In the genomic region with DNA sequence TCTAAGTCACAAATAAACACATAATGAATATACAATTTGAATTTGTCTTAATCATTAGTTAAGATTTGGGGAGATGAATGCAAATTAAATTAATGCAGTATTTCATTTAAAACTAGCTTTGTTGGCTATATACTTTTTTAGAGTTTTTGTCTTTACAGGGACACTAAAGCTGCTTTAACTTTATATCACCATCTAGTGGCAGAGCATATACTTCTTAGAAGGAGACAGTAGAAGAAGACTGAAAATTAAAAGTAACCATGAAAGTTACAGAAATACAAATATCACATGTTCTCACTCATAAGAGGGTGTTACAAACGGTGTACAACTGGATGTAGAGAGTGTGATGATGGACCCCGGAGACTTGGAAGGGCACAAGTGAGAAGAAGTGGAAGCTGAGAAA, we compare ENCODE assay signal across 9 cellular contexts.
DNase-seq lines count a peak whose midpoint lies in the region; ATAC-seq, FAIRE-seq and TF ChIP-seq lines count a peak whose summit lies in the region.
"Had no signal": no experiment of that assay in that cellular context is flagged by ENCODE, and none has a peak within 500 bp of the region (broad histone marks: within the 10 kb centered on the region; RNA-seq: fewer than 3 reads in every experiment).

No MANE protein-coding gene starts in this region.

- no peak overlapping the region for H2AFZ ChIP-seq in GM12878 (ENCODE audit: control insufficient read depth, low read depth, low read length)

- H3K4me1 ChIP-seq in heart left ventricle, result no peaks in the 10 kb centered on the region
- H3K4me1 ChIP-seq in right cardiac atrium (ENCODE audit: control insufficient read depth, insufficient read depth, low read length), result no peaks in the 10 kb centered on the region
- no peaks in the 10 kb centered on the region for H3K4me1 ChIP-seq in GM12878 (ENCODE audit: control insufficient read depth, insufficient read depth, low read length)
- H3K4me1 ChIP-seq in sigmoid colon, result no peaks in the 10 kb centered on the region

- H3K9ac ChIP-seq in GM12878 (ENCODE audit: control insufficient read depth, insufficient read depth, low read length), result no peak overlapping the region

- intact Hi-C loops in heart left ventricle (cut with DNase I) (loop anchor here in 8 of 10 donors (2.0 to 10.0 kb wide), 4 partner anchors 371 to 375 kb away; no protein-coding TSS in a partner anchor), right cardiac atrium (cut with DNase I) (loop anchor here in 1 of 4 donors (10.0 kb wide), 1 partner anchor 371 kb away; no protein-coding TSS in a partner anchor), GM12878 (cut with micrococcal nuclease; ENCODE audit: unreplicated experiment) (loop anchor here (1.0 to 10.0 kb wide), 4 partner anchors 131 to 373 kb away; no protein-coding TSS in a partner anchor), sigmoid colon (cut with DNase I) (no loop called here)

- no peak for FAIRE-seq in GM12878 (lab: Jason Lieb, UNC)

- BruUV-seq in GM12878 (replicated peaks; lab: Mats Ljungman, UMichigan), result no TSS peak

- H3K4me3 ChIP-seq in heart left ventricle (no peak overlapping the region), right cardiac atrium (ENCODE audit: low read length) (no peak overlapping the region), GM12878 (no peak overlapping the region), sigmoid colon (no peak overlapping the region)

- no peaks in the 10 kb centered on the region for H3K79me2 ChIP-seq in GM12878 (ENCODE audit: control insufficient read depth, insufficient read depth, low read length)

- in situ Hi-C loops in GM12878 (cut with MboI), result loop anchor here (10.0 kb wide), 1 partner anchor 371 kb away; no protein-coding TSS in a partner anchor

- H3K27ac Mint-ChIP-seq in type B pancreatic cell, result no peak overlapping the region
- H3K27ac Mint-ChIP-seq: T-helper 17 cell had no signal

- no peak for DNase-seq in heart left ventricle
- no peak for DNase-seq in right cardiac atrium
- peak; percentile 10 for DNase-seq in MV-4-11 (lab: John Stamatoyannopoulos, UW)
- no peak for DNase-seq in GM12878 (ENCODE audit: low read depth, low spot score)
- no peak for DNase-seq in type B pancreatic cell (ENCODE audit: extremely low spot score, unreplicated experiment)
- DNase-seq in activated CD8-positive, alpha-beta memory T cell treated with anti-CD3 and anti-CD28 coated beads, Interleukin-2, amount 50 U/mL, for 4 hours, result no peak
- DNase-seq in HK-2 (ENCODE audit: unreplicated experiment), result no peak
- DNase-seq in sigmoid colon, result no peak
- DNase-seq: T-helper 17 cell had no signal

- H3K36me3 ChIP-seq in heart left ventricle (no peaks in the 10 kb centered on the region), GM12878 (ENCODE audit: control insufficient read depth in 2 of 2, insufficient read depth in 2 of 2, low read length in 1 of 2) (no peaks in the 10 kb centered on the region), sigmoid colon (no peaks in the 10 kb centered on the region)

- H3K4me2 ChIP-seq in GM12878 (ENCODE audit: control insufficient read depth, insufficient read depth), result no peak overlapping the region

- no peaks in the 10 kb centered on the region for H3K36me3 Mint-ChIP-seq in type B pancreatic cell

- TF ChIP-seq EP300 in GM12878 (IDR thresholded peaks at IDR 0.05; ENCODE audit: borderline replicate concordance in 1 of 2, control insufficient read depth in 1 of 2, low read depth in 2 of 2, low read length in 2 of 2) (no peak), sigmoid colon (IDR thresholded peaks at IDR 0.05) (no peak)

- peaks cover 3% of the 10 kb centered on the region for H3K27me3 Mint-ChIP-seq in type B pancreatic cell
- H3K27me3 Mint-ChIP-seq: T-helper 17 cell had no signal

- RAD21 ChIA-PET in GM12878 (lab: Charles Lee; ENCODE audit: unreplicated experiment), result interaction anchor here (0.7 to 1.9 kb wide), 9 partner anchors 9 to 435 kb away, joined by 3 to 14 read pairs (median 3); no protein-coding TSS in a partner anchor

- no peaks in the 10 kb centered on the region for H3K27me3 ChIP-seq in heart left ventricle
- no peaks in the 10 kb centered on the region for H3K27me3 ChIP-seq in right cardiac atrium (ENCODE audit: control insufficient read depth, insufficient read depth)
- no peaks in the 10 kb centered on the region for H3K27me3 ChIP-seq in GM12878 (replicated peaks in 1 of 2; ENCODE audit: control insufficient read depth in 2 of 2, insufficient read depth in 2 of 2, low read length in 1 of 2)
- no peaks in the 10 kb centered on the region for H3K27me3 ChIP-seq in sigmoid colon

- SMC1A ChIA-PET in GM12878 (lab: Charles Lee; ENCODE audit: uncharacterized antibody, unreplicated experiment), result interaction anchor here (1.0 to 4.2 kb wide), 14 partner anchors 9 to 455 kb away, joined by 3 to 26 read pairs (median 4); no protein-coding TSS in a partner anchor

- 37 to 55% (median 44%) methylated on average over 2 of the region's 2 CpGs for WGBS in heart left ventricle, 4 donors
- WGBS in right cardiac atrium, result 49% methylated on average over 2 of the region's 2 CpGs
- WGBS in GM12878 (ENCODE audit: insufficient coverage, insufficient replicate concordance, low lambda C conversion rate, missing lambda C conversion rate), result 0% methylated on average over 2 of the region's 2 CpGs
- WGBS in sigmoid colon, 2 donors, result 58 to 59% methylated on average over 2 of the region's 2 CpGs

- POLR2A ChIA-PET in GM12878 (lab: Charles Lee), result no interaction called here

- H3K27ac ChIP-seq in heart left ventricle (no peak overlapping the region), right cardiac atrium (ENCODE audit: low read length) (no peak overlapping the region), GM12878 (ENCODE audit: control insufficient read depth, insufficient read depth) (no peak overlapping the region), sigmoid colon (no peak overlapping the region)

- TF ChIP-seq CTCF in heart left ventricle (IDR thresholded peaks at IDR 0.05) (peak in 9 of 12 donors; percentile 16 to 48 (median 34)), GM12878 (IDR thresholded peaks at IDR 0.05 in 2 of 3, conservative IDR thresholded peaks at IDR 0.05 in 1 of 3; ENCODE audit: control insufficient read depth in 2 of 3, extremely low read depth in 1 of 3, insufficient read depth in 1 of 3, low read depth in 3 of 3, low read length in 3 of 3) (peak in 2 of 3 experiments; percentile 33 to 34; a peak in 3 of 6 replicates), type B pancreatic cell (conservative IDR thresholded peaks at IDR 0.05) (peak; percentile 62), sigmoid colon (IDR thresholded peaks at IDR 0.05) (no peak)

- H3K4me1 Mint-ChIP-seq in type B pancreatic cell (ENCODE audit: unreplicated experiment), result no peaks in the 10 kb centered on the region
- H3K4me1 Mint-ChIP-seq: T-helper 17 cell had no signal

- H4K20me1 ChIP-seq in GM12878 (ENCODE audit: control insufficient read depth, insufficient read depth), result no peaks in the 10 kb centered on the region

- no peak overlapping the region for H3K4me3 Mint-ChIP-seq in type B pancreatic cell
- H3K4me3 Mint-ChIP-seq: T-helper 17 cell had no signal

- peak; percentile 66 for TF ChIP-seq RAD21 in GM12878 (IDR thresholded peaks at IDR 0.05; ENCODE audit: insufficient read depth, low read depth, low read length)

- ATAC-seq in heart left ventricle (no peak), right cardiac atrium (no peak), GM12878 (peak; percentile 75)
- ATAC-seq: T-helper 17 cell had no signal

- CTCF ChIA-PET in GM12878 (lab: Yijun Ruan, JAX), result interaction anchor here (0.6 to 2.1 kb wide), 20 partner anchors 10 to 1206 kb away, joined by 3 to 41 read pairs (median 4); no protein-coding TSS in a partner anchor

- TF ChIP-seq POLR2A in heart left ventricle (IDR thresholded peaks at IDR 0.05), result no peak
- TF ChIP-seq POLR2A in GM12878 (IDR thresholded peaks at IDR 0.05; ENCODE audit: low read depth, low read length), result no peak
- no peak for TF ChIP-seq POLR2A in sigmoid colon (IDR thresholded peaks at IDR 0.05)

- no peaks in the 10 kb centered on the region for H3K9me3 Mint-ChIP-seq in type B pancreatic cell

- H3K9me3 ChIP-seq in heart left ventricle (no peaks in the 10 kb centered on the region), right cardiac atrium (ENCODE audit: control insufficient read depth, low read length) (no peaks in the 10 kb centered on the region), GM12878 (replicated peaks; ENCODE audit: control insufficient read depth, insufficient read depth, low read length) (no peaks in the 10 kb centered on the region; the same call in 2 of the 3 replicates), sigmoid colon (no peaks in the 10 kb centered on the region)

TF ChIP-seq in GM12878, 131 proteins besides CTCF, POLR2A, EP300 and RAD21:
- TF ChIP-seq ZSCAN29 (IDR thresholded peaks at IDR 0.05), result no peak
- peak; percentile 74; the same call in 1 of the 2 replicates for TF ChIP-seq SMC3 (IDR thresholded peaks at IDR 0.05; ENCODE audit: borderline replicate concordance, low read length)

Comparison
In these comparisons a context has a peak if more than half of its experiments do, and no peak if none do; other contexts are left out.
1. CTCF ChIP-seq: peak in heart left ventricle (9 of 12), GM12878 (2 of 3) and type B pancreatic cell (single experiment); none in sigmoid colon (0 of 4).